In genomic region chr15:43771816-43772215, GRCh38 we compare ENCODE assay signal across 22 cellular contexts. TPM values are rescaled to one million over a fixed set of nuclear protein-coding genes. Genes with fewer than 3 reads are reported as not detected.
DNase-seq lines count a peak whose midpoint lies in the region; ATAC-seq and TF ChIP-seq lines count a peak whose summit lies in the region.
"Had no signal": no experiment of that assay in that cellular context is flagged by ENCODE, and none has a peak within 500 bp of the region (broad histone marks: within the 10 kb centered on the region; RNA-seq: fewer than 3 reads in every experiment).

No MANE protein-coding gene starts in this region.

- H3K27me3 Mint-ChIP-seq in activated naive CD8-positive, alpha-beta T cell, result no peaks in the 10 kb centered on the region
- H3K27me3 Mint-ChIP-seq in activated naive CD8-positive, alpha-beta T cell treated with anti-CD3 and anti-CD28 coated beads, Interleukin-2, amount 50 U/mL, for 24 hours, result no peaks in the 10 kb centered on the region
- H3K27me3 Mint-ChIP-seq in activated naive CD4-positive, alpha-beta T cell treated with anti-CD3 and anti-CD28 coated beads for 36 hours (ENCODE audit: low read depth), result no peaks in the 10 kb centered on the region
- H3K27me3 Mint-ChIP-seq: CD4-positive, CD25-positive, alpha-beta regulatory T cell; stimulated activated naive CD8-positive, alpha-beta T cell treated with anti-CD3 and anti-CD28 coated beads, Interleukin-15, Interleukin-2, amounts not matched to agents 100 ng/mL and 50 ng/mL, for 24 hours had no signal

- no peaks in the 10 kb centered on the region for H3K27me3 ChIP-seq in colonic mucosa
- no peaks in the 10 kb centered on the region for H3K27me3 ChIP-seq in right cardiac atrium (ENCODE audit: control insufficient read depth, insufficient read depth)
- H3K27me3 ChIP-seq in upper lobe of right lung, result no peaks in the 10 kb centered on the region
- H3K27me3 ChIP-seq: dorsolateral prefrontal cortex had no signal

- WGBS in right cardiac atrium, result 68% methylated on average over 2 of the region's 2 CpGs

- CTCF ChIA-PET in activated naive CD4-positive, alpha-beta T cell treated with anti-CD3 and anti-CD28 coated beads for 36 hours (lab: Charles Lee), result interaction anchor here (1.4 kb wide), 1 partner anchor 19 kb away, joined by 4 read pairs; no protein-coding TSS in a partner anchor

- no peak overlapping the region for H3K9ac ChIP-seq in colonic mucosa (ENCODE audit: low read depth in 2 of 2, low read length in 2 of 2)
- H3K9ac ChIP-seq: parathyroid adenoma had no signal

- peaks cover 2% of the 10 kb centered on the region for H3K36me3 Mint-ChIP-seq in activated naive CD8-positive, alpha-beta T cell
- peaks cover 54% of the 10 kb centered on the region for H3K36me3 Mint-ChIP-seq in activated naive CD8-positive, alpha-beta T cell treated with anti-CD3 and anti-CD28 coated beads, Interleukin-2, amount 50 U/mL, for 24 hours (ENCODE audit: low read depth)
- peaks cover 38% of the 10 kb centered on the region for H3K36me3 Mint-ChIP-seq in activated naive CD4-positive, alpha-beta T cell treated with anti-CD3 and anti-CD28 coated beads for 36 hours (ENCODE audit: low read depth)

- H3K27ac Mint-ChIP-seq in activated naive CD8-positive, alpha-beta T cell, result peak overlapping the region; percentile 34
- H3K27ac Mint-ChIP-seq in activated naive CD8-positive, alpha-beta T cell treated with anti-CD3 and anti-CD28 coated beads, Interleukin-2, amount 50 U/mL, for 24 hours, result no peak overlapping the region
- no peak overlapping the region for H3K27ac Mint-ChIP-seq in activated naive CD4-positive, alpha-beta T cell treated with anti-CD3 and anti-CD28 coated beads for 36 hours
- H3K27ac Mint-ChIP-seq: activated T-helper 1 cell treated with anti-CD3 and anti-CD28 coated beads, Interleukin-12 subunit alpha, Interleukin-12 subunit beta, Interleukin-2, Interleukin-4 antibody, amounts not matched to agents 30 ng/mL and 10 ng/mL and 1 ng/mL, durations not matched to agents 14 hours and 24 hours and 36 hours; WTC11 had no signal

- no peak for ATAC-seq in activated naive CD8-positive, alpha-beta T cell treated with anti-CD3 and anti-CD28 coated beads, Interleukin-2, amount 50 U/mL, for 24 hours
- peak; percentile 27 to 51 for ATAC-seq in right cardiac atrium
- peak; percentile 16 for ATAC-seq in upper lobe of right lung
- ATAC-seq: WTC11 had no signal

- H3K4me1 ChIP-seq in colonic mucosa (no peaks in the 10 kb centered on the region), right cardiac atrium (ENCODE audit: control insufficient read depth, insufficient read depth, low read length) (no peaks in the 10 kb centered on the region), upper lobe of right lung (no peaks in the 10 kb centered on the region)
- H3K4me1 ChIP-seq: parathyroid adenoma had no signal

- TF ChIP-seq CTCF in colonic mucosa (IDR thresholded peaks at IDR 0.05), result no peak
- no peak for TF ChIP-seq CTCF in upper lobe of right lung (IDR thresholded peaks at IDR 0.05)

- H3K9me3 Mint-ChIP-seq in activated naive CD8-positive, alpha-beta T cell (ENCODE audit: low read depth), result no peaks in the 10 kb centered on the region
- H3K9me3 Mint-ChIP-seq in activated naive CD8-positive, alpha-beta T cell treated with anti-CD3 and anti-CD28 coated beads, Interleukin-2, amount 50 U/mL, for 24 hours, result no peaks in the 10 kb centered on the region
- no peaks in the 10 kb centered on the region for H3K9me3 Mint-ChIP-seq in activated naive CD4-positive, alpha-beta T cell treated with anti-CD3 and anti-CD28 coated beads for 36 hours
- H3K9me3 Mint-ChIP-seq: activated T-helper 1 cell treated with anti-CD3 and anti-CD28 coated beads, Interleukin-12 subunit alpha, Interleukin-12 subunit beta, Interleukin-2, Interleukin-4 antibody, amounts not matched to agents 30 ng/mL and 10 ng/mL and 1 ng/mL, durations not matched to agents 14 hours and 24 hours and 36 hours; CD4-positive, CD25-positive, alpha-beta regulatory T cell; H9; stimulated activated naive CD8-positive, alpha-beta T cell treated with anti-CD3 and anti-CD28 coated beads, Interleukin-15, Interleukin-2, amounts not matched to agents 100 ng/mL and 50 ng/mL, for 24 hours; WTC11 had no signal

- peaks cover 4% of the 10 kb centered on the region for H3K4me1 Mint-ChIP-seq in activated naive CD8-positive, alpha-beta T cell (ENCODE audit: low read depth)
- peaks cover 13% of the 10 kb centered on the region for H3K4me1 Mint-ChIP-seq in activated naive CD8-positive, alpha-beta T cell treated with anti-CD3 and anti-CD28 coated beads, Interleukin-2, amount 50 U/mL, for 24 hours
- peaks cover 6% of the 10 kb centered on the region for H3K4me1 Mint-ChIP-seq in activated naive CD4-positive, alpha-beta T cell treated with anti-CD3 and anti-CD28 coated beads for 36 hours (ENCODE audit: low read depth)

- peak overlapping the region; percentile 29 for H3K27ac ChIP-seq in colonic mucosa
- no peak overlapping the region for H3K27ac ChIP-seq in right cardiac atrium (ENCODE audit: low read length)
- no peak overlapping the region for H3K27ac ChIP-seq in upper lobe of right lung
- H3K27ac ChIP-seq: parathyroid adenoma had no signal

- no peak overlapping the region for H3K4me3 Mint-ChIP-seq in activated naive CD8-positive, alpha-beta T cell
- H3K4me3 Mint-ChIP-seq in activated naive CD8-positive, alpha-beta T cell treated with anti-CD3 and anti-CD28 coated beads, Interleukin-2, amount 50 U/mL, for 24 hours, result no peak overlapping the region
- H3K4me3 Mint-ChIP-seq in activated naive CD4-positive, alpha-beta T cell treated with anti-CD3 and anti-CD28 coated beads for 36 hours, result no peak overlapping the region
- H3K4me3 Mint-ChIP-seq: activated T-helper 1 cell treated with anti-CD3 and anti-CD28 coated beads, Interleukin-12 subunit alpha, Interleukin-12 subunit beta, Interleukin-2, Interleukin-4 antibody, amounts not matched to agents 30 ng/mL and 10 ng/mL and 1 ng/mL, durations not matched to agents 14 hours and 24 hours and 36 hours; CD4-positive, CD25-positive, alpha-beta regulatory T cell; H9; stimulated activated naive CD8-positive, alpha-beta T cell treated with anti-CD3 and anti-CD28 coated beads, Interleukin-15, Interleukin-2, amounts not matched to agents 100 ng/mL and 50 ng/mL, for 24 hours; WTC11 had no signal

- no peak for DNase-seq in activated naive CD8-positive, alpha-beta T cell treated with anti-CD3 and anti-CD28 coated beads, Interleukin-2, amount 50 U/mL, for 24 hours
- DNase-seq in colonic mucosa (peak; percentile 39), right cardiac atrium (peak in 1 of 3 donors; percentile 44), upper lobe of right lung (no peak), DMS79 (lab: John Stamatoyannopoulos, UW) (no peak), NCI-H1048 (lab: John Stamatoyannopoulos, UW) (no peak)
- no peak for DNase-seq in activated naive CD4-positive, alpha-beta T cell treated with anti-CD3 and anti-CD28 coated beads for 36 hours
- DNase-seq: ACHN; CD4-positive, CD25-positive, alpha-beta regulatory T cell; dorsolateral prefrontal cortex; H9; NCI-H146; NCI-H82; trophoblast cell had no signal

- H3K9me3 ChIP-seq in colonic mucosa (no peaks in the 10 kb centered on the region), right cardiac atrium (ENCODE audit: control insufficient read depth, low read length) (no peaks in the 10 kb centered on the region), upper lobe of right lung (no peaks in the 10 kb centered on the region)

- intact Hi-C loops in colonic mucosa (cut with DNase I), result no loop called here
- intact Hi-C loops in right cardiac atrium (cut with DNase I), result no loop called here
- intact Hi-C loops in upper lobe of right lung (cut with DNase I), result no loop called here
- intact Hi-C loops in activated naive CD4-positive, alpha-beta T cell treated with anti-CD3 and anti-CD28 coated beads for 36 hours (cut with micrococcal nuclease), result no loop called here

- no peak overlapping the region for H3K4me3 ChIP-seq in colonic mucosa
- no peak overlapping the region for H3K4me3 ChIP-seq in right cardiac atrium (ENCODE audit: low read length)
- H3K4me3 ChIP-seq in upper lobe of right lung, result no peak overlapping the region
- H3K4me3 ChIP-seq: dorsolateral prefrontal cortex, lung had no signal

- H3K36me3 ChIP-seq in colonic mucosa, result peaks cover 18% of the 10 kb centered on the region
- H3K36me3 ChIP-seq in upper lobe of right lung, result peaks cover 73% of the 10 kb centered on the region

RNA-seq across cellular contexts. Expression of gene ELL3, which starts 5.0 kb away (rescaled TPM):
- 10 to 100 TPM; 23.3 to 34.9 TPM for total RNA-seq in colonic mucosa
- total RNA-seq in right cardiac atrium, result 1 to 10 TPM; 1.6 to 2.8 (median 1.9) TPM
- 1.1 TPM for polyA plus RNA-seq in right cardiac atrium
- total RNA-seq in upper lobe of right lung, result 4.3 TPM
- 1 to 10 TPM; 1.0 to 1.2 TPM for total RNA-seq in activated naive CD4-positive, alpha-beta T cell treated with anti-CD3 and anti-CD28 coated beads for 36 hours

RNA-seq across cellular contexts. Expression of gene SERF2, which starts 20.3 kb away (rescaled TPM):
- total RNA-seq in colonic mucosa, result 1,000 to 10,000 TPM; 1,223 to 1,445 TPM
- 1,000 to 10,000 TPM in 1 of 4 donors, 100 to 1,000 TPM in 3; 889 to 1,080 (median 940) TPM for total RNA-seq in right cardiac atrium
- 2,656 TPM for polyA plus RNA-seq in right cardiac atrium
- 769 TPM for total RNA-seq in upper lobe of right lung
- 100 to 1,000 TPM; 781 to 808 TPM for total RNA-seq in activated naive CD4-positive, alpha-beta T cell treated with anti-CD3 and anti-CD28 coated beads for 36 hours

RNA-seq across cellular contexts. Expression of gene PDIA3, which starts 25.6 kb away (rescaled TPM):
- 100 to 1,000 TPM; 554 to 846 TPM for total RNA-seq in colonic mucosa
- total RNA-seq in right cardiac atrium, result 100 to 1,000 TPM; 151 to 251 (median 216) TPM
- polyA plus RNA-seq in right cardiac atrium, result 156 TPM
- total RNA-seq in upper lobe of right lung, result 382 TPM
- total RNA-seq in activated naive CD4-positive, alpha-beta T cell treated with anti-CD3 and anti-CD28 coated beads for 36 hours, result 100 to 1,000 TPM; 196 to 199 TPM

RNA-seq across cellular contexts. Expression of gene SERINC4, which starts 28.2 kb away (rescaled TPM):
- total RNA-seq in colonic mucosa, result under 1 TPM; 0.21 to 0.44 TPM
- under 1 TPM in 3 of 4 donors, not detected in 1; 0.12 to 0.29 (median 0.25) TPM for total RNA-seq in right cardiac atrium
- 0.41 TPM for polyA plus RNA-seq in right cardiac atrium
- not detected for total RNA-seq in upper lobe of right lung
- under 1 TPM; 0.14 to 0.15 TPM for total RNA-seq in activated naive CD4-positive, alpha-beta T cell treated with anti-CD3 and anti-CD28 coated beads for 36 hours
- total RNA-seq: CD4-positive, CD25-positive, alpha-beta regulatory T cell; myocyte; SK-MEL-5; WTC11 had no signal

RNA-seq across cellular contexts. Expression of gene HYPK, which starts 28.6 kb away (rescaled TPM):
- total RNA-seq in colonic mucosa (10 to 100 TPM in 1 of 2 donors, 1 to 10 TPM in 1; 5.0 to 25.7 TPM), right cardiac atrium (10 to 100 TPM in 3 of 4 donors, 1 to 10 TPM in 1; 9.6 to 16.0 (median 14.5) TPM), upper lobe of right lung (11.3 TPM)
- polyA plus RNA-seq in right cardiac atrium, result 37.9 TPM
- 10 to 100 TPM; 19.6 to 21.1 TPM for total RNA-seq in activated naive CD4-positive, alpha-beta T cell treated with anti-CD3 and anti-CD28 coated beads for 36 hours
